ENCODE assay signal across 29 cellular contexts in the genomic region with DNA sequence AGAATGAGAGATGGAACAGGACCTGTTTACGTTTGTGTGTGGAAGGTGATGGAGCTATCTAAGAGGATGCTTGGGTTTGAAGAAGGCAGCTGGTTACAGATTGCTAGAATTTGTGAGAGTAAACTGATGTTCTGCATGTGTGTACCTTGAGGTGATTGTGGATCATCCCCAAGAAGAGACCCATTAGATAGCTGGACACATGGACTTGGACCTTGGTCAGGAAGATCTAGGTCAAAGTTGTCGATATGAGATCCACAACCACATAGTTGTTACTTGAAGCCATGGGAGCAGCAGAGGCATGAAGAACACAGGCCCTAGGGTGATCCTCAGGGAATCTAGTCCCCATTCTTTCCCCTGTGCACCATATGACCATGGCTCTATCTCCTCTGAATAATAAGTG.
"Had no signal": no experiment of that assay in that cellular context is flagged by ENCODE, and none has a peak within 500 bp of the region (broad histone marks: within the 10 kb centered on the region; RNA-seq: fewer than 3 reads in every experiment).

No MANE protein-coding gene starts in this region.

- H3K4me1 ChIP-seq: suprapubic skin, testis, thyroid gland, tibial nerve, upper lobe of left lung, upper lobe of right lung, uterus, vagina had no signal

- H3K27me3 ChIP-seq: stomach, suprapubic skin, testis, thyroid gland, tibial artery, tibial nerve, transverse colon, upper lobe of left lung, upper lobe of right lung, uterus, vagina had no signal

- H3K27ac Mint-ChIP-seq: stimulated activated effector memory CD8-positive, alpha-beta T cell treated with anti-CD3 and anti-CD28 coated beads, Interleukin-12 subunit alpha, Interleukin-12 subunit beta, amount 100 ng/mL, for 72 hours; stimulated activated memory B cell treated with anti-CD40 and anti-IgM and Interleukin-4, amounts not matched to agents 10 μg/mL and 1 μg/mL and 100 μg/mL, for 72 hours; stimulated activated naive B cell treated with anti-CD40 and anti-IgM and Interleukin-4, amounts not matched to agents 10 μg/mL and 1 μg/mL and 100 μg/mL, for 72 hours; type B pancreatic cell had no signal

- H3K36me3 ChIP-seq: suprapubic skin, thoracic aorta, thyroid gland, tibial artery, tibial nerve, transverse colon, upper lobe of left lung, upper lobe of right lung, uterus, vagina had no signal

- H3K36me3 Mint-ChIP-seq: stimulated activated effector memory CD8-positive, alpha-beta T cell treated with anti-CD3 and anti-CD28 coated beads, Interleukin-12 subunit alpha, Interleukin-12 subunit beta, amount 100 ng/mL, for 72 hours; stimulated activated memory B cell treated with anti-CD40 and anti-IgM and Interleukin-4, amounts not matched to agents 10 μg/mL and 1 μg/mL and 100 μg/mL, for 72 hours; stimulated activated naive B cell treated with anti-CD40 and anti-IgM and Interleukin-4, amounts not matched to agents 10 μg/mL and 1 μg/mL and 100 μg/mL, for 72 hours had no signal

- H3K9me3 ChIP-seq: stomach, suprapubic skin, testis, thoracic aorta, thyroid gland, tibial artery, tibial nerve, transverse colon, upper lobe of left lung, upper lobe of right lung, uterus, vagina had no signal

- H3K9me3 Mint-ChIP-seq: stimulated activated effector memory CD8-positive, alpha-beta T cell treated with anti-CD3 and anti-CD28 coated beads, Interleukin-12 subunit alpha, Interleukin-12 subunit beta, amount 100 ng/mL, for 72 hours; stimulated activated memory B cell treated with anti-CD40 and anti-IgM and Interleukin-4, amounts not matched to agents 10 μg/mL and 1 μg/mL and 100 μg/mL, for 72 hours; stimulated activated naive CD8-positive, alpha-beta T cell treated with anti-CD3 and anti-CD28 coated beads, Interleukin-15, amount 100 ng/mL, for 72 hours; stimulated activated naive CD8-positive, alpha-beta T cell treated with anti-CD3 and anti-CD28 coated beads, Interleukin-15, Interleukin-2, amounts not matched to agents 100 ng/mL and 50 ng/mL, for 24 hours; type B pancreatic cell had no signal

- H3K4me3 ChIP-seq: stomach, suprapubic skin, testis, thoracic aorta, thyroid gland, tibial artery, tibial nerve, transverse colon, upper lobe of left lung, upper lobe of right lung, uterus, vagina had no signal

- H3K4me3 Mint-ChIP-seq: stimulated activated effector memory CD8-positive, alpha-beta T cell treated with anti-CD3 and anti-CD28 coated beads, Interleukin-12 subunit alpha, Interleukin-12 subunit beta, amount 100 ng/mL, for 72 hours; stimulated activated memory B cell treated with anti-CD40 and anti-IgM and Interleukin-4, amounts not matched to agents 10 μg/mL and 1 μg/mL and 100 μg/mL, for 72 hours; stimulated activated naive B cell treated with anti-CD40 and anti-IgM and Interleukin-4, amounts not matched to agents 10 μg/mL and 1 μg/mL and 100 μg/mL, for 72 hours; stimulated activated naive CD8-positive, alpha-beta T cell treated with anti-CD3 and anti-CD28 coated beads, Interleukin-15, amount 100 ng/mL, for 72 hours; stimulated activated naive CD8-positive, alpha-beta T cell treated with anti-CD3 and anti-CD28 coated beads, Interleukin-15, Interleukin-2, amounts not matched to agents 100 ng/mL and 50 ng/mL, for 24 hours; type B pancreatic cell had no signal

- ATAC-seq: stimulated activated effector memory CD8-positive, alpha-beta T cell treated with anti-CD3 and anti-CD28 coated beads, Interleukin-12 subunit alpha, Interleukin-12 subunit beta, amount 100 ng/mL, for 72 hours; stimulated activated memory B cell treated with anti-CD40 and anti-IgM and Interleukin-4, amounts not matched to agents 10 μg/mL and 1 μg/mL and 100 μg/mL, for 72 hours; stimulated activated naive B cell treated with anti-CD40 and anti-IgM and Interleukin-4, amounts not matched to agents 10 μg/mL and 1 μg/mL and 100 μg/mL, for 72 hours; stimulated activated naive CD8-positive, alpha-beta T cell treated with anti-CD3 and anti-CD28 coated beads, Interleukin-15, amount 100 ng/mL, for 72 hours; stimulated activated naive CD8-positive, alpha-beta T cell treated with anti-CD3 and anti-CD28 coated beads, Interleukin-15, Interleukin-2, amounts not matched to agents 100 U/mL and 50 U/mL, for 24 hours; upper lobe of right lung had no signal

- H3K27me3 Mint-ChIP-seq: stimulated activated memory B cell treated with anti-CD40 and anti-IgM and Interleukin-4, amounts not matched to agents 10 μg/mL and 1 μg/mL and 100 μg/mL, for 72 hours; stimulated activated naive B cell treated with anti-CD40 and anti-IgM and Interleukin-4, amounts not matched to agents 10 μg/mL and 1 μg/mL and 100 μg/mL, for 72 hours; stimulated activated naive CD8-positive, alpha-beta T cell treated with anti-CD3 and anti-CD28 coated beads, Interleukin-15, amount 100 ng/mL, for 72 hours; stimulated activated naive CD8-positive, alpha-beta T cell treated with anti-CD3 and anti-CD28 coated beads, Interleukin-15, Interleukin-2, amounts not matched to agents 100 ng/mL and 50 ng/mL, for 24 hours; type B pancreatic cell had no signal

- DNase-seq: stimulated activated CD4-positive, alpha-beta T cell treated with anti-CD3 and anti-CD28 coated beads, Interleukin-2, amount 100 ng/mL, for 48 hours; stimulated activated CD4-positive, alpha-beta T cell treated with anti-CD3 and anti-CD28 coated beads, Interleukin-4, amount 100 ng/mL, for 1 hour; stimulated activated CD4-positive, alpha-beta T cell treated with anti-CD3 and anti-CD28 coated beads, Interleukin-4, amount 100 ng/mL, for 24 hours; stimulated activated CD4-positive, alpha-beta T cell treated with anti-CD3 and anti-CD28 coated beads, Interleukin-4, amount 100 ng/mL, for 4 hours; stimulated activated CD8-positive, alpha-beta memory T cell treated with anti-CD3 and anti-CD28 coated beads, Interleukin-4, amount 100 ng/mL, for 48 hours; stimulated activated naive B cell treated with anti-CD40 and anti-IgM and Interleukin-4, amounts not matched to agents 10 μg/mL and 1 μg/mL and 100 μg/mL, for 72 hours; stimulated activated naive CD4-positive, alpha-beta T cell; stimulated activated naive CD4-positive, alpha-beta T cell treated with Interleukin-2 at 50 U/mL for 16 hours; stimulated activated naive CD8-positive, alpha-beta T cell treated with anti-CD3 and anti-CD28 coated beads, Interleukin-15, amount 100 ng/mL, for 72 hours; stimulated activated naive CD8-positive, alpha-beta T cell treated with anti-CD3 and anti-CD28 coated beads, Interleukin-15, Interleukin-2, amounts not matched to agents 100 U/mL and 50 U/mL, for 24 hours; stomach; substantia nigra; testis; thyroid gland; tibial artery; transverse colon; trophoblast cell; upper lobe of left lung; upper lobe of right lung; uterus had no signal

- H3K27ac ChIP-seq: stomach, suprapubic skin, testis, thoracic aorta, thyroid gland, tibial artery, tibial nerve, transverse colon, upper lobe of left lung, upper lobe of right lung, uterus, vagina had no signal

- FAIRE-seq: urothelium cell line had no signal

- H3K4me1 Mint-ChIP-seq: stimulated activated effector memory CD8-positive, alpha-beta T cell treated with anti-CD3 and anti-CD28 coated beads, Interleukin-12 subunit alpha, Interleukin-12 subunit beta, amount 100 ng/mL, for 72 hours; stimulated activated memory B cell treated with anti-CD40 and anti-IgM and Interleukin-4, amounts not matched to agents 10 μg/mL and 1 μg/mL and 100 μg/mL, for 72 hours; stimulated activated naive B cell treated with anti-CD40 and anti-IgM and Interleukin-4, amounts not matched to agents 10 μg/mL and 1 μg/mL and 100 μg/mL, for 72 hours; stimulated activated naive CD8-positive, alpha-beta T cell treated with anti-CD3 and anti-CD28 coated beads, Interleukin-15, amount 100 ng/mL, for 72 hours had no signal
